1 cellular context compared by ENCODE assay signal in genomic region chr19:51570962-51571575, GRCh38.
TF ChIP-seq lines count a peak whose summit lies in the region.

ZNF175 (plus strand) TSS chr19:51571283; CDS start chr19:51573330, 2,047 bp downstream.

TF ChIP-seq in HepG2, 621 proteins besides CTCF, POLR2A, EP300 and RAD21 (continued from another document and continues in another):
- TF ChIP-seq, protein P1, sequence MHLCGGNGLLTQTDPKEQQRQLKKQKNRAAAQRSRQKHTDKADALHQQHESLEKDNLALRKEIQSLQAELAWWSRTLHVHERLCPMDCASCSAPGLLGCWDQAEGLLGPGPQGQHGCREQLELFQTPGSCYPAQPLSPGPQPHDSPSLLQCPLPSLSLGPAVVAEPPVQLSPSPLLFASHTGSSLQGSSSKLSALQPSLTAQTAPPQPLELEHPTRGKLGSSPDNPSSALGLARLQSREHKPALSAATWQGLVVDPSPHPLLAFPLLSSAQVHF (CRISPR knock-in tag; IDR thresholded peaks at IDR 0.05) = no peak
- no peak for TF ChIP-seq ZNF710 (CRISPR knock-in tag; IDR thresholded peaks at IDR 0.05; ENCODE audit: borderline replicate concordance)
- TF ChIP-seq SIX1 (CRISPR knock-in tag; IDR thresholded peaks at IDR 0.05; ENCODE audit: borderline replicate concordance) = peak; percentile 93
- TF ChIP-seq CREM (IDR thresholded peaks at IDR 0.05) = peak; percentile 92
- TF ChIP-seq CREM (CRISPR knock-in tag; IDR thresholded peaks at IDR 0.05) = no peak
- TF ChIP-seq ZNF790 (CRISPR knock-in tag; IDR thresholded peaks at IDR 0.05; ENCODE audit: borderline replicate concordance) = no peak
- no peak for TF ChIP-seq ZNF101 (CRISPR knock-in tag; IDR thresholded peaks at IDR 0.05; ENCODE audit: borderline replicate concordance, low read depth)
- no peak for TF ChIP-seq MEIS2 (CRISPR knock-in tag; IDR thresholded peaks at IDR 0.05)
- TF ChIP-seq LCORL (IDR thresholded peaks at IDR 0.05) = peak; percentile 64; the same call in 1 of the 2 replicates
- TF ChIP-seq LCORL (CRISPR knock-in tag; IDR thresholded peaks at IDR 0.05) = no peak
- TF ChIP-seq, protein P2, sequence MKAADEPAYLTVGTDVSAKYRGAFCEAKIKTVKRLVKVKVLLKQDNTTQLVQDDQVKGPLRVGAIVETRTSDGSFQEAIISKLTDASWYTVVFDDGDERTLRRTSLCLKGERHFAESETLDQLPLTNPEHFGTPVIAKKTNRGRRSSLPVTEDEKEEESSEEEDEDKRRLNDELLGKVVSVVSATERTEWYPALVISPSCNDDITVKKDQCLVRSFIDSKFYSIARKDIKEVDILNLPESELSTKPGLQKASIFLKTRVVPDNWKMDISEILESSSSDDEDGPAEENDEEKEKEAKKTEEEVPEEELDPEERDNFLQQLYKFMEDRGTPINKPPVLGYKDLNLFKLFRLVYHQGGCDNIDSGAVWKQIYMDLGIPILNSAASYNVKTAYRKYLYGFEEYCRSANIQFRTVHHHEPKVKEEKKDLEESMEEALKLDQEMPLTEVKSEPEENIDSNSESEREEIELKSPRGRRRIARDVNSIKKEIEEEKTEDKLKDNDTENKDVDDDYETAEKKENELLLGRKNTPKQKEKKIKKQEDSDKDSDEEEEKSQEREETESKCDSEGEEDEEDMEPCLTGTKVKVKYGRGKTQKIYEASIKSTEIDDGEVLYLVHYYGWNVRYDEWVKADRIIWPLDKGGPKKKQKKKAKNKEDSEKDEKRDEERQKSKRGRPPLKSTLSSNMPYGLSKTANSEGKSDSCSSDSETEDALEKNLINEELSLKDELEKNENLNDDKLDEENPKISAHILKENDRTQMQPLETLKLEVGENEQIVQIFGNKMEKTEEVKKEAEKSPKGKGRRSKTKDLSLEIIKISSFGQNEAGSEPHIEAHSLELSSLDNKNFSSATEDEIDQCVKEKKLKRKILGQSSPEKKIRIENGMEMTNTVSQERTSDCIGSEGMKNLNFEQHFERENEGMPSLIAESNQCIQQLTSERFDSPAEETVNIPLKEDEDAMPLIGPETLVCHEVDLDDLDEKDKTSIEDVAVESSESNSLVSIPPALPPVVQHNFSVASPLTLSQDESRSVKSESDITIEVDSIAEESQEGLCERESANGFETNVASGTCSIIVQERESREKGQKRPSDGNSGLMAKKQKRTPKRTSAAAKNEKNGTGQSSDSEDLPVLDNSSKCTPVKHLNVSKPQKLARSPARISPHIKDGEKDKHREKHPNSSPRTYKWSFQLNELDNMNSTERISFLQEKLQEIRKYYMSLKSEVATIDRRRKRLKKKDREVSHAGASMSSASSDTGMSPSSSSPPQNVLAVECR (CRISPR knock-in tag; IDR thresholded peaks at IDR 0.05; ENCODE audit: borderline replicate concordance) = no peak; the same call in 1 of the 2 replicates
- TF ChIP-seq ETV5 (CRISPR knock-in tag; IDR thresholded peaks at IDR 0.05; ENCODE audit: borderline replicate concordance) = peak; percentile 34; the same call in 1 of the 2 replicates
- TF ChIP-seq KAT2B (IDR thresholded peaks at IDR 0.05; ENCODE audit: borderline replicate concordance, low read depth, low read length) = no peak
- peak; percentile 57 for TF ChIP-seq PHF20 (CRISPR knock-in tag; IDR thresholded peaks at IDR 0.05)
- TF ChIP-seq, protein P3, sequence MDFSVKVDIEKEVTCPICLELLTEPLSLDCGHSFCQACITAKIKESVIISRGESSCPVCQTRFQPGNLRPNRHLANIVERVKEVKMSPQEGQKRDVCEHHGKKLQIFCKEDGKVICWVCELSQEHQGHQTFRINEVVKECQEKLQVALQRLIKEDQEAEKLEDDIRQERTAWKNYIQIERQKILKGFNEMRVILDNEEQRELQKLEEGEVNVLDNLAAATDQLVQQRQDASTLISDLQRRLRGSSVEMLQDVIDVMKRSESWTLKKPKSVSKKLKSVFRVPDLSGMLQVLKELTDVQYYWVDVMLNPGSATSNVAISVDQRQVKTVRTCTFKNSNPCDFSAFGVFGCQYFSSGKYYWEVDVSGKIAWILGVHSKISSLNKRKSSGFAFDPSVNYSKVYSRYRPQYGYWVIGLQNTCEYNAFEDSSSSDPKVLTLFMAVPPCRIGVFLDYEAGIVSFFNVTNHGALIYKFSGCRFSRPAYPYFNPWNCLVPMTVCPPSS (IDR thresholded peaks at IDR 0.05) = no peak
- 0 out of 2 replicates have a peak, but pooled peaks have one; percentile 17 for TF ChIP-seq FOXA3 (CRISPR knock-in tag; IDR thresholded peaks at IDR 0.05)
- no peak for TF ChIP-seq ATF4 (CRISPR knock-in tag; IDR thresholded peaks at IDR 0.05)
- TF ChIP-seq SALL1 (CRISPR knock-in tag; IDR thresholded peaks at IDR 0.05) = no peak
- TF ChIP-seq HNRNPL (IDR thresholded peaks at IDR 0.05; ENCODE audit: low read depth, low read length) = no peak
- TF ChIP-seq HOXA3 (CRISPR knock-in tag; IDR thresholded peaks at IDR 0.05) = peak; percentile 85
- TF ChIP-seq SSRP1 (CRISPR knock-in tag; IDR thresholded peaks at IDR 0.05) = no peak
- TF ChIP-seq KMT2B (CRISPR knock-in tag; IDR thresholded peaks at IDR 0.05) = peak; percentile 47; the same call in 1 of the 2 replicates
- no peak for TF ChIP-seq HNRNPUL1 (IDR thresholded peaks at IDR 0.05; ENCODE audit: low read depth, low read length)
- TF ChIP-seq, protein P4, sequence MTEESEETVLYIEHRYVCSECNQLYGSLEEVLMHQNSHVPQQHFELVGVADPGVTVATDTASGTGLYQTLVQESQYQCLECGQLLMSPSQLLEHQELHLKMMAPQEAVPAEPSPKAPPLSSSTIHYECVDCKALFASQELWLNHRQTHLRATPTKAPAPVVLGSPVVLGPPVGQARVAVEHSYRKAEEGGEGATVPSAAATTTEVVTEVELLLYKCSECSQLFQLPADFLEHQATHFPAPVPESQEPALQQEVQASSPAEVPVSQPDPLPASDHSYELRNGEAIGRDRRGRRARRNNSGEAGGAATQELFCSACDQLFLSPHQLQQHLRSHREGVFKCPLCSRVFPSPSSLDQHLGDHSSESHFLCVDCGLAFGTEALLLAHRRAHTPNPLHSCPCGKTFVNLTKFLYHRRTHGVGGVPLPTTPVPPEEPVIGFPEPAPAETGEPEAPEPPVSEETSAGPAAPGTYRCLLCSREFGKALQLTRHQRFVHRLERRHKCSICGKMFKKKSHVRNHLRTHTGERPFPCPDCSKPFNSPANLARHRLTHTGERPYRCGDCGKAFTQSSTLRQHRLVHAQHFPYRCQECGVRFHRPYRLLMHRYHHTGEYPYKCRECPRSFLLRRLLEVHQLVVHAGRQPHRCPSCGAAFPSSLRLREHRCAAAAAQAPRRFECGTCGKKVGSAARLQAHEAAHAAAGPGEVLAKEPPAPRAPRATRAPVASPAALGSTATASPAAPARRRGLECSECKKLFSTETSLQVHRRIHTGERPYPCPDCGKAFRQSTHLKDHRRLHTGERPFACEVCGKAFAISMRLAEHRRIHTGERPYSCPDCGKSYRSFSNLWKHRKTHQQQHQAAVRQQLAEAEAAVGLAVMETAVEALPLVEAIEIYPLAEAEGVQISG (CRISPR knock-in tag; IDR thresholded peaks at IDR 0.05) = peak; percentile 99
- TF ChIP-seq ZNF230 (CRISPR knock-in tag; IDR thresholded peaks at IDR 0.05) = no peak
- TF ChIP-seq ZSCAN30 (CRISPR knock-in tag; IDR thresholded peaks at IDR 0.05) = no peak
- TF ChIP-seq ZNF740 (CRISPR knock-in tag; IDR thresholded peaks at IDR 0.05) = no peak
- peak; percentile 90 for TF ChIP-seq EHMT2 (IDR thresholded peaks at IDR 0.05; ENCODE audit: borderline replicate concordance, low read depth, low read length)
- no peak for TF ChIP-seq CENPX (CRISPR knock-in tag; IDR thresholded peaks at IDR 0.05)
- TF ChIP-seq, protein P5, sequence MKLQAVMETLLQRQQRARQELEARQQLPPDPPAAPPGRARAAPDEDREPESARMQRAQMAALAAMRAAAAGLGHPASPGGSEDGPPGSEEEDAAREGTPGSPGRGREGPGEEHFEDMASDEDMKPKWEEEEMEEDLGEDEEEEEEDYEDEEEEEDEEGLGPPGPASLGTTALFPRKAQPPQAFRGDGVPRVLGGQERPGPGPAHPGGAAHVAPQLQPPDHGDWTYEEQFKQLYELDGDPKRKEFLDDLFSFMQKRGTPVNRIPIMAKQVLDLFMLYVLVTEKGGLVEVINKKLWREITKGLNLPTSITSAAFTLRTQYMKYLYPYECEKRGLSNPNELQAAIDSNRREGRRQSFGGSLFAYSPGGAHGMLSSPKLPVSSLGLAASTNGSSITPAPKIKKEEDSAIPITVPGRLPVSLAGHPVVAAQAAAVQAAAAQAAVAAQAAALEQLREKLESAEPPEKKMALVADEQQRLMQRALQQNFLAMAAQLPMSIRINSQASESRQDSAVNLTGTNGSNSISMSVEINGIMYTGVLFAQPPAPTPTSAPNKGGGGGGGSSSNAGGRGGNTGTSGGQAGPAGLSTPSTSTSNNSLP (IDR thresholded peaks at IDR 0.05; ENCODE audit: low read depth, low read length) = peak; percentile 45; the same call in 1 of the 2 replicates
- TF ChIP-seq, protein P6, sequence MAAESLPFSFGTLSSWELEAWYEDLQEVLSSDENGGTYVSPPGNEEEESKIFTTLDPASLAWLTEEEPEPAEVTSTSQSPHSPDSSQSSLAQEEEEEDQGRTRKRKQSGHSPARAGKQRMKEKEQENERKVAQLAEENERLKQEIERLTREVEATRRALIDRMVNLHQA (CRISPR knock-in tag; IDR thresholded peaks at IDR 0.05) = no peak
- TF ChIP-seq, protein P7, sequence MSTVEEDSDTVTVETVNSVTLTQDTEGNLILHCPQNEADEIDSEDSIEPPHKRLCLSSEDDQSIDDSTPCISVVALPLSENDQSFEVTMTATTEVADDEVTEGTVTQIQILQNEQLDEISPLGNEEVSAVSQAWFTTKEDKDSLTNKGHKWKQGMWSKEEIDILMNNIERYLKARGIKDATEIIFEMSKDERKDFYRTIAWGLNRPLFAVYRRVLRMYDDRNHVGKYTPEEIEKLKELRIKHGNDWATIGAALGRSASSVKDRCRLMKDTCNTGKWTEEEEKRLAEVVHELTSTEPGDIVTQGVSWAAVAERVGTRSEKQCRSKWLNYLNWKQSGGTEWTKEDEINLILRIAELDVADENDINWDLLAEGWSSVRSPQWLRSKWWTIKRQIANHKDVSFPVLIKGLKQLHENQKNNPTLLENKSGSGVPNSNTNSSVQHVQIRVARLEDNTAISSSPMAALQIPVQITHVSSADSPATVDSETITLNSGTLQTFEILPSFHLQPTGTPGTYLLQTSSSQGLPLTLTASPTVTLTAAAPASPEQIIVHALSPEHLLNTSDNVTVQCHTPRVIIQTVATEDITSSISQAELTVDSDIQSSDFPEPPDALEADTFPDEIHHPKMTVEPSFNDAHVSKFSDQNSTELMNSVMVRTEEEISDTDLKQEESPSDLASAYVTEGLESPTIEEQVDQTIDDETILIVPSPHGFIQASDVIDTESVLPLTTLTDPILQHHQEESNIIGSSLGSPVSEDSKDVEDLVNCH (CRISPR knock-in tag; IDR thresholded peaks at IDR 0.05) = no peak
- no peak for TF ChIP-seq HOXA9 (CRISPR knock-in tag; IDR thresholded peaks at IDR 0.05; ENCODE audit: borderline replicate concordance)
- peak; percentile 66; the same call in 1 of the 2 replicates for TF ChIP-seq SAP130 (CRISPR knock-in tag; IDR thresholded peaks at IDR 0.05; ENCODE audit: low read depth)
- TF ChIP-seq SIX4 (CRISPR knock-in tag; IDR thresholded peaks at IDR 0.05) = no peak
- TF ChIP-seq AHDC1 (CRISPR knock-in tag; IDR thresholded peaks at IDR 0.05; ENCODE audit: borderline replicate concordance) = no peak
